Comparison of ENCODE assay signal across 2 cellular contexts in the genomic region with DNA sequence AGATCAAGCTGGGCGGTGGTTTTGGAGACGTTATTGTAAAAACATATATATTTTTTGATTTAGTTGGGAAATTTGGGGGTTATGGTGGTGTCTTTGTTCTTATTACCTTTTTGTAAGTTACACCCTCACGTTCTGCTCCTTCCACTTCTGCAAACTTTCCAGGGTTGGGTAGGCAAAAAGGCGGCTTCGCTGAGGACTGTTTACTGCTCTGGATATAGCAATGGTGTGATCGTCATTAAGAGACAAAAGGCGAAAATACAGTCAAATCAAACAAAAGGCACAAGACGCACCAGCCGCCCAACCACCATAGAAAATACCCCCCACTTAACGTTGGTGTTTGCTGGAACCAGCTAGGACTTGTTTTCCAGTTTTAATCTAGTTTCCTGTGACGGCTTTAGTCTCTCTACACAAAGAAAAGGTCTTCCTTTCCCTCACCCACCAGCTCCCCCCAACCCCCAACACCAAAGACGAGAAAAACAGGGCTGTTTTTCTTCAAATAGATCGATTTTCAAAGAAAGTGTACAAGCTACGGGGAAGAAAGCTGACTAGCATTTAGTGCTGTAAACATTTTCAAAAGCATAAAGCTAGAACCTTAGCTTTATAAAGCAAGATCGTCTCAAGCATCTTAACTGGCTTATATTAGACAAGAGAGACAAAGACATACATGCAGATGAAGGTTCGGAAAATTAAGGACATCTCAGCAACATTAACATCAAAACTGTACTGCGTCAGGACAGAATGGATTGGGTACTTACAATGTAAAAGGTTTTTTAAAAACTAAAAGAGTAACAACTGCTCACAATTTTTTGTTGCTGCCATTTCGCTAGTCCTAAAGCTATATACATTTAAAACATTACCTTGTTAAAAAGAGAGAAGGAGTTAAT.
A peak's percentile ranks its signal among the peaks of the same experiment; 100 is the strongest.
TF ChIP-seq lines count a peak whose summit lies in the region.

No MANE protein-coding gene starts in this region.

TF ChIP-seq in HEK293, 187 proteins besides CTCF, POLR2A, EP300 and RAD21 (continued from another document and continues in another):
- TF ChIP-seq, protein P1, sequence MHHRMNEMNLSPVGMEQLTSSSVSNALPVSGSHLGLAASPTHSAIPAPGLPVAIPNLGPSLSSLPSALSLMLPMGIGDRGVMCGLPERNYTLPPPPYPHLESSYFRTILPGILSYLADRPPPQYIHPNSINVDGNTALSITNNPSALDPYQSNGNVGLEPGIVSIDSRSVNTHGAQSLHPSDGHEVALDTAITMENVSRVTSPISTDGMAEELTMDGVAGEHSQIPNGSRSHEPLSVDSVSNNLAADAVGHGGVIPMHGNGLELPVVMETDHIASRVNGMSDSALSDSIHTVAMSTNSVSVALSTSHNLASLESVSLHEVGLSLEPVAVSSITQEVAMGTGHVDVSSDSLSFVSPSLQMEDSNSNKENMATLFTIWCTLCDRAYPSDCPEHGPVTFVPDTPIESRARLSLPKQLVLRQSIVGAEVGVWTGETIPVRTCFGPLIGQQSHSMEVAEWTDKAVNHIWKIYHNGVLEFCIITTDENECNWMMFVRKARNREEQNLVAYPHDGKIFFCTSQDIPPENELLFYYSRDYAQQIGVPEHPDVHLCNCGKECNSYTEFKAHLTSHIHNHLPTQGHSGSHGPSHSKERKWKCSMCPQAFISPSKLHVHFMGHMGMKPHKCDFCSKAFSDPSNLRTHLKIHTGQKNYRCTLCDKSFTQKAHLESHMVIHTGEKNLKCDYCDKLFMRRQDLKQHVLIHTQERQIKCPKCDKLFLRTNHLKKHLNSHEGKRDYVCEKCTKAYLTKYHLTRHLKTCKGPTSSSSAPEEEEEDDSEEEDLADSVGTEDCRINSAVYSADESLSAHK (tag by site-specific recombination; IDR thresholded peaks at IDR 0.05) = no peak
- TF ChIP-seq, protein P2, sequence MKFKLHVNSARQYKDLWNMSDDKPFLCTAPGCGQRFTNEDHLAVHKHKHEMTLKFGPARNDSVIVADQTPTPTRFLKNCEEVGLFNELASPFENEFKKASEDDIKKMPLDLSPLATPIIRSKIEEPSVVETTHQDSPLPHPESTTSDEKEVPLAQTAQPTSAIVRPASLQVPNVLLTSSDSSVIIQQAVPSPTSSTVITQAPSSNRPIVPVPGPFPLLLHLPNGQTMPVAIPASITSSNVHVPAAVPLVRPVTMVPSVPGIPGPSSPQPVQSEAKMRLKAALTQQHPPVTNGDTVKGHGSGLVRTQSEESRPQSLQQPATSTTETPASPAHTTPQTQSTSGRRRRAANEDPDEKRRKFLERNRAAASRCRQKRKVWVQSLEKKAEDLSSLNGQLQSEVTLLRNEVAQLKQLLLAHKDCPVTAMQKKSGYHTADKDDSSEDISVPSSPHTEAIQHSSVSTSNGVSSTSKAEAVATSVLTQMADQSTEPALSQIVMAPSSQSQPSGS (tag by site-specific recombination; IDR thresholded peaks at IDR 0.05; ENCODE audit: low read depth) = no peak
- TF ChIP-seq, protein P3, sequence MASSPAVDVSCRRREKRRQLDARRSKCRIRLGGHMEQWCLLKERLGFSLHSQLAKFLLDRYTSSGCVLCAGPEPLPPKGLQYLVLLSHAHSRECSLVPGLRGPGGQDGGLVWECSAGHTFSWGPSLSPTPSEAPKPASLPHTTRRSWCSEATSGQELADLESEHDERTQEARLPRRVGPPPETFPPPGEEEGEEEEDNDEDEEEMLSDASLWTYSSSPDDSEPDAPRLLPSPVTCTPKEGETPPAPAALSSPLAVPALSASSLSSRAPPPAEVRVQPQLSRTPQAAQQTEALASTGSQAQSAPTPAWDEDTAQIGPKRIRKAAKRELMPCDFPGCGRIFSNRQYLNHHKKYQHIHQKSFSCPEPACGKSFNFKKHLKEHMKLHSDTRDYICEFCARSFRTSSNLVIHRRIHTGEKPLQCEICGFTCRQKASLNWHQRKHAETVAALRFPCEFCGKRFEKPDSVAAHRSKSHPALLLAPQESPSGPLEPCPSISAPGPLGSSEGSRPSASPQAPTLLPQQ (tag by site-specific recombination; IDR thresholded peaks at IDR 0.05) = no peak
- TF ChIP-seq ZNF843 (tag by site-specific recombination; IDR thresholded peaks at IDR 0.05) (no peak), KLF7 (tag by site-specific recombination; IDR thresholded peaks at IDR 0.05; ENCODE audit: borderline replicate concordance) (no peak), MYNN (tag by site-specific recombination; IDR thresholded peaks at IDR 0.05; ENCODE audit: borderline replicate concordance) (no peak), KLF16 (tag by site-specific recombination; IDR thresholded peaks at IDR 0.05) (no peak), BCL11B (tag by site-specific recombination; IDR thresholded peaks at IDR 0.05; ENCODE audit: low read depth) (no peak), ZBTB20 (tag by site-specific recombination; IDR thresholded peaks at IDR 0.05) (no peak), ZNF121 (tag by site-specific recombination; IDR thresholded peaks at IDR 0.05) (no peak), ZNF776 (tag by site-specific recombination; IDR thresholded peaks at IDR 0.05; ENCODE audit: borderline replicate concordance) (no peak), SP2 (tag by site-specific recombination; IDR thresholded peaks at IDR 0.05) (no peak), ZNF571 (tag by site-specific recombination; IDR thresholded peaks at IDR 0.05) (no peak), ZNF473 (tag by site-specific recombination; IDR thresholded peaks at IDR 0.05) (no peak), ZNF521 (tag by site-specific recombination; IDR thresholded peaks at IDR 0.05) (no peak)
- TF ChIP-seq, protein P4, sequence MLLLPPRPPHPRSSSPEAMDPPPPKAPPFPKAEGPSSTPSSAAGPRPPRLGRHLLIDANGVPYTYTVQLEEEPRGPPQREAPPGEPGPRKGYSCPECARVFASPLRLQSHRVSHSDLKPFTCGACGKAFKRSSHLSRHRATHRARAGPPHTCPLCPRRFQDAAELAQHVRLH (tag by site-specific recombination; IDR thresholded peaks at IDR 0.05) = no peak
- TF ChIP-seq, protein P5, sequence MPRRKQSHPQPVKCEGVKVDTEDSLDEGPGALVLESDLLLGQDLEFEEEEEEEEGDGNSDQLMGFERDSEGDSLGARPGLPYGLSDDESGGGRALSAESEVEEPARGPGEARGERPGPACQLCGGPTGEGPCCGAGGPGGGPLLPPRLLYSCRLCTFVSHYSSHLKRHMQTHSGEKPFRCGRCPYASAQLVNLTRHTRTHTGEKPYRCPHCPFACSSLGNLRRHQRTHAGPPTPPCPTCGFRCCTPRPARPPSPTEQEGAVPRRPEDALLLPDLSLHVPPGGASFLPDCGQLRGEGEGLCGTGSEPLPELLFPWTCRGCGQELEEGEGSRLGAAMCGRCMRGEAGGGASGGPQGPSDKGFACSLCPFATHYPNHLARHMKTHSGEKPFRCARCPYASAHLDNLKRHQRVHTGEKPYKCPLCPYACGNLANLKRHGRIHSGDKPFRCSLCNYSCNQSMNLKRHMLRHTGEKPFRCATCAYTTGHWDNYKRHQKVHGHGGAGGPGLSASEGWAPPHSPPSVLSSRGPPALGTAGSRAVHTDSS (tag by site-specific recombination; IDR thresholded peaks at IDR 0.05) = no peak
- TF ChIP-seq, protein P6, sequence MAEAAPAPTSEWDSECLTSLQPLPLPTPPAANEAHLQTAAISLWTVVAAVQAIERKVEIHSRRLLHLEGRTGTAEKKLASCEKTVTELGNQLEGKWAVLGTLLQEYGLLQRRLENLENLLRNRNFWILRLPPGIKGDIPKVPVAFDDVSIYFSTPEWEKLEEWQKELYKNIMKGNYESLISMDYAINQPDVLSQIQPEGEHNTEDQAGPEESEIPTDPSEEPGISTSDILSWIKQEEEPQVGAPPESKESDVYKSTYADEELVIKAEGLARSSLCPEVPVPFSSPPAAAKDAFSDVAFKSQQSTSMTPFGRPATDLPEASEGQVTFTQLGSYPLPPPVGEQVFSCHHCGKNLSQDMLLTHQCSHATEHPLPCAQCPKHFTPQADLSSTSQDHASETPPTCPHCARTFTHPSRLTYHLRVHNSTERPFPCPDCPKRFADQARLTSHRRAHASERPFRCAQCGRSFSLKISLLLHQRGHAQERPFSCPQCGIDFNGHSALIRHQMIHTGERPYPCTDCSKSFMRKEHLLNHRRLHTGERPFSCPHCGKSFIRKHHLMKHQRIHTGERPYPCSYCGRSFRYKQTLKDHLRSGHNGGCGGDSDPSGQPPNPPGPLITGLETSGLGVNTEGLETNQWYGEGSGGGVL (tag by site-specific recombination; IDR thresholded peaks at IDR 0.05) = no peak

TF ChIP-seq in K562, 482 proteins besides CTCF, POLR2A, EP300 and RAD21 (continued from another document and continues in another):
- TF ChIP-seq, protein P7, sequence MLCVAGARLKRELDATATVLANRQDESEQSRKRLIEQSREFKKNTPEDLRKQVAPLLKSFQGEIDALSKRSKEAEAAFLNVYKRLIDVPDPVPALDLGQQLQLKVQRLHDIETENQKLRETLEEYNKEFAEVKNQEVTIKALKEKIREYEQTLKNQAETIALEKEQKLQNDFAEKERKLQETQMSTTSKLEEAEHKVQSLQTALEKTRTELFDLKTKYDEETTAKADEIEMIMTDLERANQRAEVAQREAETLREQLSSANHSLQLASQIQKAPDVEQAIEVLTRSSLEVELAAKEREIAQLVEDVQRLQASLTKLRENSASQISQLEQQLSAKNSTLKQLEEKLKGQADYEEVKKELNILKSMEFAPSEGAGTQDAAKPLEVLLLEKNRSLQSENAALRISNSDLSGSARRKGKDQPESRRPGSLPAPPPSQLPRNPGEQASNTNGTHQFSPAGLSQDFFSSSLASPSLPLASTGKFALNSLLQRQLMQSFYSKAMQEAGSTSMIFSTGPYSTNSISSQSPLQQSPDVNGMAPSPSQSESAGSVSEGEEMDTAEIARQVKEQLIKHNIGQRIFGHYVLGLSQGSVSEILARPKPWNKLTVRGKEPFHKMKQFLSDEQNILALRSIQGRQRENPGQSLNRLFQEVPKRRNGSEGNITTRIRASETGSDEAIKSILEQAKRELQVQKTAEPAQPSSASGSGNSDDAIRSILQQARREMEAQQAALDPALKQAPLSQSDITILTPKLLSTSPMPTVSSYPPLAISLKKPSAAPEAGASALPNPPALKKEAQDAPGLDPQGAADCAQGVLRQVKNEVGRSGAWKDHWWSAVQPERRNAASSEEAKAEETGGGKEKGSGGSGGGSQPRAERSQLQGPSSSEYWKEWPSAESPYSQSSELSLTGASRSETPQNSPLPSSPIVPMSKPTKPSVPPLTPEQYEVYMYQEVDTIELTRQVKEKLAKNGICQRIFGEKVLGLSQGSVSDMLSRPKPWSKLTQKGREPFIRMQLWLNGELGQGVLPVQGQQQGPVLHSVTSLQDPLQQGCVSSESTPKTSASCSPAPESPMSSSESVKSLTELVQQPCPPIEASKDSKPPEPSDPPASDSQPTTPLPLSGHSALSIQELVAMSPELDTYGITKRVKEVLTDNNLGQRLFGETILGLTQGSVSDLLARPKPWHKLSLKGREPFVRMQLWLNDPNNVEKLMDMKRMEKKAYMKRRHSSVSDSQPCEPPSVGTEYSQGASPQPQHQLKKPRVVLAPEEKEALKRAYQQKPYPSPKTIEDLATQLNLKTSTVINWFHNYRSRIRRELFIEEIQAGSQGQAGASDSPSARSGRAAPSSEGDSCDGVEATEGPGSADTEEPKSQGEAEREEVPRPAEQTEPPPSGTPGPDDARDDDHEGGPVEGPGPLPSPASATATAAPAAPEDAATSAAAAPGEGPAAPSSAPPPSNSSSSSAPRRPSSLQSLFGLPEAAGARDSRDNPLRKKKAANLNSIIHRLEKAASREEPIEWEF (CRISPR knock-in tag; IDR thresholded peaks at IDR 0.05) = no peak
- TF ChIP-seq ZKSCAN3 (CRISPR knock-in tag; IDR thresholded peaks at IDR 0.05) (no peak), FOXP1 (CRISPR knock-in tag; IDR thresholded peaks at IDR 0.05) (no peak), KDM2B (CRISPR knock-in tag; IDR thresholded peaks at IDR 0.05) (no peak), HNRNPH1 (optimal IDR thresholded peaks at IDR 0.05; ENCODE audit: low read depth, low read length) (no peak), DPF2 (IDR thresholded peaks at IDR 0.05) (no peak), ZNF217 (CRISPR knock-in tag; IDR thresholded peaks at IDR 0.05) (no peak), ZNF830 (CRISPR knock-in tag; IDR thresholded peaks at IDR 0.05) (no peak), PTTG1 (tag; IDR thresholded peaks at IDR 0.05; ENCODE audit: low read depth) (no peak), MEIS2 (IDR thresholded peaks at IDR 0.05; ENCODE audit: partially characterized antibody) (no peak), ELF4 (CRISPR knock-in tag; IDR thresholded peaks at IDR 0.05) (no peak), ETV1 (tag; conservative IDR thresholded peaks at IDR 0.05; ENCODE audit: low read depth) (0 out of 2 replicates have a peak, but pooled peaks have one; percentile 6), CHD2 (IDR thresholded peaks at IDR 0.05; ENCODE audit: low read depth, low read length) (peak; percentile 18; the same call in 1 of the 2 replicates), KAT7 (CRISPR knock-in tag; IDR thresholded peaks at IDR 0.05; ENCODE audit: borderline replicate concordance) (0 out of 2 replicates have a peak, but pooled peaks have one; percentile 7), SMAD4 (CRISPR knock-in tag; conservative IDR thresholded peaks at IDR 0.05) (no peak), KLF6 (CRISPR knock-in tag; IDR thresholded peaks at IDR 0.05; ENCODE audit: borderline replicate concordance) (no peak), MAFG (tag; conservative IDR thresholded peaks at IDR 0.05) (no peak), YY1 (IDR thresholded peaks at IDR 0.05; ENCODE audit: borderline replicate concordance in 1 of 3, control insufficient read depth in 1 of 3, extremely low read depth in 1 of 3, insufficient read depth in 3 of 3, insufficient read length in 1 of 3, insufficient replicate concordance in 2 of 3, low read depth in 1 of 3, low read length in 2 of 3) (peak in 1 of 3 experiments; percentile 27), HMG20A (CRISPR knock-in tag; conservative IDR thresholded peaks at IDR 0.05) (no peak), SNIP1 (IDR thresholded peaks at IDR 0.05; ENCODE audit: low read depth) (no peak)
- TF ChIP-seq, protein P8, sequence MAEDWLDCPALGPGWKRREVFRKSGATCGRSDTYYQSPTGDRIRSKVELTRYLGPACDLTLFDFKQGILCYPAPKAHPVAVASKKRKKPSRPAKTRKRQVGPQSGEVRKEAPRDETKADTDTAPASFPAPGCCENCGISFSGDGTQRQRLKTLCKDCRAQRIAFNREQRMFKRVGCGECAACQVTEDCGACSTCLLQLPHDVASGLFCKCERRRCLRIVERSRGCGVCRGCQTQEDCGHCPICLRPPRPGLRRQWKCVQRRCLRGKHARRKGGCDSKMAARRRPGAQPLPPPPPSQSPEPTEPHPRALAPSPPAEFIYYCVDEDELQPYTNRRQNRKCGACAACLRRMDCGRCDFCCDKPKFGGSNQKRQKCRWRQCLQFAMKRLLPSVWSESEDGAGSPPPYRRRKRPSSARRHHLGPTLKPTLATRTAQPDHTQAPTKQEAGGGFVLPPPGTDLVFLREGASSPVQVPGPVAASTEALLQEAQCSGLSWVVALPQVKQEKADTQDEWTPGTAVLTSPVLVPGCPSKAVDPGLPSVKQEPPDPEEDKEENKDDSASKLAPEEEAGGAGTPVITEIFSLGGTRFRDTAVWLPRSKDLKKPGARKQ (CRISPR knock-in tag; IDR thresholded peaks at IDR 0.05) = no peak
